In genomic region chr1:34858901-34859441, GRCh38 we compare ENCODE assay signal across 1 cellular context.
TF ChIP-seq lines count a peak whose summit lies in the region.

No MANE protein-coding gene starts in this region.

TF ChIP-seq in HEK293, 187 proteins besides CTCF, POLR2A, EP300 and RAD21 (continued from another document):
- TF ChIP-seq ZNF704 (tag by site-specific recombination; IDR thresholded peaks at IDR 0.05) (no peak), ZBTB1 (tag by site-specific recombination; IDR thresholded peaks at IDR 0.05) (no peak), ZNF580 (tag by site-specific recombination; IDR thresholded peaks at IDR 0.05) (no peak), ZNF555 (tag by site-specific recombination; conservative IDR thresholded peaks at IDR 0.05) (no peak), ZSCAN4 (tag by site-specific recombination; IDR thresholded peaks at IDR 0.05) (no peak), ZNF24 (tag by site-specific recombination; IDR thresholded peaks at IDR 0.05) (peak; percentile 69; the same call in 1 of the 2 replicates), TRIM28 (IDR thresholded peaks at IDR 0.05; ENCODE audit: borderline replicate concordance, low read length) (no peak), ZNF335 (tag by site-specific recombination; conservative IDR thresholded peaks at IDR 0.05) (peak; percentile 77), ZBTB17 (tag by site-specific recombination; IDR thresholded peaks at IDR 0.05) (no peak), ZNF843 (tag by site-specific recombination; IDR thresholded peaks at IDR 0.05) (no peak), ZNF211 (tag by site-specific recombination; IDR thresholded peaks at IDR 0.05; ENCODE audit: low read depth) (no peak), PRDM2 (tag by site-specific recombination; IDR thresholded peaks at IDR 0.05; ENCODE audit: borderline replicate concordance) (no peak), ZBTB6 (tag by site-specific recombination; IDR thresholded peaks at IDR 0.05) (no peak), ZNF513 (tag by site-specific recombination; IDR thresholded peaks at IDR 0.05) (no peak)
TF ChIP-seq in HEK293: peak in this region for 3.
